ENCODE assay signal across 8 cellular contexts in genomic region chr3:126083138-126083445, GRCh38. TPM values are rescaled to one million over a fixed set of nuclear protein-coding genes. Genes with fewer than 3 reads are reported as not detected.
DNase-seq lines count a peak whose midpoint lies in the region; TF ChIP-seq lines count a peak whose summit lies in the region.

No MANE protein-coding gene starts in this region.

- H3K27me3 Mint-ChIP-seq in CD4-positive, alpha-beta memory T cell: no peaks in the 10 kb centered on the region
- H3K27me3 Mint-ChIP-seq in endodermal cell (ENCODE audit: insufficient read depth) (no peaks in the 10 kb centered on the region), neural progenitor cell (ENCODE audit: insufficient read depth, low read depth) (peaks cover 3% of the 10 kb centered on the region)

- POLR2A ChIA-PET in CD4-positive, alpha-beta memory T cell (lab: Charles Lee; ENCODE audit: partially characterized antibody): interaction anchor here (1.2 to 1.4 kb wide), 2 partner anchors 20 to 93 kb away, joined by 3 read pairs; no protein-coding TSS in a partner anchor

- peak overlapping the region; percentile 93 for H3K4me2 ChIP-seq in neural progenitor cell

- peak overlapping the region in 1 of 2 donors; percentile 64 for H3K4me3 ChIP-seq in CD4-positive, alpha-beta memory T cell (ENCODE audit: low read length in 2 of 2)
- H3K4me3 ChIP-seq in NB4 (ENCODE audit: low read depth, low read length) (peak overlapping the region; percentile 67), endodermal cell (ENCODE audit: low read length) (peak overlapping the region; percentile 88), neural progenitor cell (peak overlapping the region; percentile 93)

- TF ChIP-seq CTCF in NB4 (IDR thresholded peaks at IDR 0.05; ENCODE audit: low read depth, low read length) (no peak), endodermal cell (conservative IDR thresholded peaks at IDR 0.05) (no peak), neural progenitor cell (IDR thresholded peaks at IDR 0.05) (no peak)

- H3K4me1 ChIP-seq in CD4-positive, alpha-beta memory T cell (ENCODE audit: insufficient read depth, low read length): peaks cover 26% of the 10 kb centered on the region
- H3K4me1 ChIP-seq in endodermal cell (ENCODE audit: control insufficient read depth, insufficient read depth, low read length): no peaks in the 10 kb centered on the region
- no peaks in the 10 kb centered on the region for H3K4me1 ChIP-seq in neural progenitor cell

- peak overlapping the region; percentile 99 for H2AFZ ChIP-seq in neural progenitor cell (replicated peaks)

- peak overlapping the region; percentile 88 to 94 (median 92) for H3K4me3 Mint-ChIP-seq in CD4-positive, alpha-beta memory T cell
- H3K4me3 Mint-ChIP-seq in endodermal cell (peak overlapping the region; percentile 71), neural progenitor cell (peak overlapping the region; percentile 95)

- CTCF ChIA-PET in CD4-positive, alpha-beta memory T cell (lab: Charles Lee; ENCODE audit: partially characterized antibody): no interaction called here

- H3K27ac Mint-ChIP-seq in CD4-positive, alpha-beta memory T cell: peak overlapping the region; percentile 90 to 98 (median 93)
- H3K27ac Mint-ChIP-seq in endodermal cell (no peak overlapping the region), neural progenitor cell (peak overlapping the region; percentile 73)

- H3K36me3 ChIP-seq in CD4-positive, alpha-beta memory T cell (ENCODE audit: insufficient read depth, low read length): no peaks in the 10 kb centered on the region
- no peaks in the 10 kb centered on the region for H3K36me3 ChIP-seq in endodermal cell (ENCODE audit: control insufficient read depth, insufficient read depth, low read length)
- H3K36me3 ChIP-seq in neural progenitor cell: no peaks in the 10 kb centered on the region

- H3K9ac ChIP-seq in endodermal cell (ENCODE audit: extremely low read depth, low read length, poor library complexity, severe bottlenecking) (peak overlapping the region; percentile 62), neural progenitor cell (peak overlapping the region; percentile 39)

- intact Hi-C loops in CD4-positive, alpha-beta memory T cell (cut with micrococcal nuclease): loop anchor here (1.0 to 10.0 kb wide), 6 partner anchors 167 to 1464 kb away; partner anchors contain the start of genes CHCHD6, KLF15, OSBPL11 and ZXDC

- DNase-seq in CD4-positive, alpha-beta memory T cell: peak in 1 of 5 donors; percentile 26
- no peak for DNase-seq in NB4 (ENCODE audit: low read depth)
- no peak for DNase-seq in endodermal cell
- no peak for DNase-seq in neural progenitor cell (ENCODE audit: low spot score)
- no peak for DNase-seq in cerebellar nuclear complex (lab: John Stamatoyannopoulos, UW)
- no peak for DNase-seq in OCI-M1 (lab: John Stamatoyannopoulos, UW)
- no peak for DNase-seq in NCI-H2107 (lab: John Stamatoyannopoulos, UW)
- DNase-seq in hepatic stellate cell (ENCODE audit: low spot score): no peak

- H3K36me3 Mint-ChIP-seq in CD4-positive, alpha-beta memory T cell: peaks cover 3 to 9% of the 10 kb centered on the region in 2 donors
- H3K36me3 Mint-ChIP-seq in endodermal cell (ENCODE audit: low read depth): peaks cover 11% of the 10 kb centered on the region
- peaks cover 10% of the 10 kb centered on the region for H3K36me3 Mint-ChIP-seq in neural progenitor cell

- peaks cover 6% of the 10 kb centered on the region for H3K79me2 ChIP-seq in neural progenitor cell (ENCODE audit: low read depth)

- no peaks in the 10 kb centered on the region for H4K20me1 ChIP-seq in neural progenitor cell (ENCODE audit: low read depth)

- peaks cover 0 to 3% (median 0%) of the 10 kb centered on the region in 8 donors for H3K9me3 Mint-ChIP-seq in CD4-positive, alpha-beta memory T cell
- peaks cover 38% of the 10 kb centered on the region for H3K9me3 Mint-ChIP-seq in endodermal cell
- peaks cover 29% of the 10 kb centered on the region for H3K9me3 Mint-ChIP-seq in neural progenitor cell

- no peak for TF ChIP-seq POLR2A in NB4 (IDR thresholded peaks at IDR 0.05; ENCODE audit: extremely low read depth, insufficient read length)

- 47 to 50% methylated on average over 2 to 3 of the region's 3 CpGs for WGBS in endodermal cell (ENCODE audit: insufficient coverage in 1 of 2, insufficient read length in 1 of 2), 2 experiments

- H3F3A ChIP-seq in neural progenitor cell (ENCODE audit: low read depth): peaks cover 11% of the 10 kb centered on the region

- peaks cover 9 to 32% (median 20%) of the 10 kb centered on the region in 4 donors for H3K4me1 Mint-ChIP-seq in CD4-positive, alpha-beta memory T cell
- H3K4me1 Mint-ChIP-seq in endodermal cell: peaks cover 1% of the 10 kb centered on the region
- peaks cover 7% of the 10 kb centered on the region for H3K4me1 Mint-ChIP-seq in neural progenitor cell

- H3K27ac ChIP-seq in CD4-positive, alpha-beta memory T cell (ENCODE audit: low read depth, low read length): peak overlapping the region; percentile 63
- H3K27ac ChIP-seq in endodermal cell (ENCODE audit: low read depth, low read length) (no peak overlapping the region), neural progenitor cell (no peak overlapping the region)

- H3K27me3 ChIP-seq in CD4-positive, alpha-beta memory T cell (ENCODE audit: insufficient read depth, low read length): no peaks in the 10 kb centered on the region
- no peaks in the 10 kb centered on the region for H3K27me3 ChIP-seq in endodermal cell (ENCODE audit: control insufficient read depth, insufficient read depth, low read length, poor library complexity, severe bottlenecking)
- no peaks in the 10 kb centered on the region for H3K27me3 ChIP-seq in neural progenitor cell

- no peaks in the 10 kb centered on the region for H3K9me3 ChIP-seq in CD4-positive, alpha-beta memory T cell (ENCODE audit: control insufficient read depth in 1 of 2, low read length in 2 of 2)
- peaks cover 43% of the 10 kb centered on the region for H3K9me3 ChIP-seq in endodermal cell (ENCODE audit: control insufficient read depth, low read length)
- peaks cover 20% of the 10 kb centered on the region for H3K9me3 ChIP-seq in neural progenitor cell (ENCODE audit: low read depth)

RNA-seq across cellular contexts. Expression of gene SLC41A3, which starts 0.8 kb away (rescaled TPM):
- total RNA-seq in CD4-positive, alpha-beta memory T cell: 10 to 100 TPM; 32.5 to 41.2 TPM
- 10 to 100 TPM; 22.5 to 33.1 TPM for polyA plus RNA-seq in CD4-positive, alpha-beta memory T cell
- total RNA-seq in endodermal cell (10 to 100 TPM; 46.8 to 50.4 TPM), neural progenitor cell (ENCODE audit: low replicate concordance) (24.9 and 52.3 TPM in 2 replicates)
- polyA plus RNA-seq in endodermal cell (2013, experiment 1 of 2): 48.2 TPM
- 42.7 TPM for polyA plus RNA-seq in endodermal cell (2013, experiment 2 of 2)
